Comparison of ENCODE assay signal across 24 cellular contexts in the genomic region with DNA sequence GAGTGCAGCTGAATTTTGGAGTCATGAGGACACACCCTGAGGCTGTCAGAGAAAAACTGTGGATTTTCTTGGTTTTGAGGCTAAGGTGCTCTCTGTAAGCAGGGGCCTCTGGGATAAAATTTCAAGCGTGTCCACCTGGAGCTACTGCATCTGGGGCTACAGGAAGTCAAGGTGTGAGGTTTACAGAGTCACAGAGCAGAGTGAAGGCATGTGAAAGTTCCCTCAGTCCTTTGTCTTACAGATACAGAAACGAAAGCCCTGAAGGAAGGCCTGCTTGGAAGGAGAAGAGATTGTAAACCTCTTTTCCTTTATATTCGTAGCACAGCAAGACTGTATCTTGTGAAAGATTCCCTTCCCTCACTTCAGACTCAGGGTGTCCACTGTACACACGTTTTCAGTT.
"Had no signal": no experiment of that assay in that cellular context is flagged by ENCODE, and none has a peak within 500 bp of the region (broad histone marks: within the 10 kb centered on the region; RNA-seq: fewer than 3 reads in every experiment).

No MANE protein-coding gene starts in this region.

- H3K27me3 ChIP-seq: esophagus squamous epithelium, gastroesophageal sphincter, neutrophil, sigmoid colon, testis, tibial nerve had no signal

- FAIRE-seq: colon, kidney had no signal

- ATAC-seq: effector memory CD8-positive, alpha-beta T cell; gastroesophageal sphincter; left colon; left ventricle myocardium superior; stimulated activated naive B cell treated with anti-CD40 and anti-IgM and Interleukin-4, amounts not matched to agents 10 μg/mL and 1 μg/mL and 100 μg/mL, for 72 hours; stimulated activated naive CD8-positive, alpha-beta T cell treated with anti-CD3 and anti-CD28 coated beads, Interleukin-15, amount 100 ng/mL, for 72 hours had no signal

- H3K4me1 ChIP-seq: esophagus squamous epithelium, gastroesophageal sphincter, sigmoid colon, testis, tibial nerve had no signal

- H3K27me3 Mint-ChIP-seq: dendritic cell treated with granulocyte-macrophage colony-stimulating factor and Interleukin-4, amounts not matched to agents 40 ng/mL and 50 ng/mL, for 4 days; stimulated activated naive CD8-positive, alpha-beta T cell treated with anti-CD3 and anti-CD28 coated beads, Interleukin-15, amount 100 ng/mL, for 72 hours had no signal

- H3K9me3 Mint-ChIP-seq: dendritic cell treated with granulocyte-macrophage colony-stimulating factor and Interleukin-4, amounts not matched to agents 40 ng/mL and 50 ng/mL, for 4 days; effector memory CD8-positive, alpha-beta T cell; naive B cell; nephron; stimulated activated naive B cell treated with anti-CD40 and anti-IgM and Interleukin-4, amounts not matched to agents 10 μg/mL and 1 μg/mL and 100 μg/mL, for 72 hours; stimulated activated naive CD8-positive, alpha-beta T cell treated with anti-CD3 and anti-CD28 coated beads, Interleukin-15, amount 100 ng/mL, for 72 hours had no signal

- H3K36me3 Mint-ChIP-seq: naive B cell; stimulated activated naive B cell treated with anti-CD40 and anti-IgM and Interleukin-4, amounts not matched to agents 10 μg/mL and 1 μg/mL and 100 μg/mL, for 72 hours had no signal

- DNase-seq: effector memory CD8-positive, alpha-beta T cell; esophagus squamous epithelium; foreskin fibroblast; kidney; left colon; left ventricle myocardium superior; mesenchymal stem cell; naive B cell; posterior cingulate gyrus; sigmoid colon; stimulated activated CD4-positive, alpha-beta T cell treated with anti-CD3 and anti-CD28 coated beads, Interleukin-2, amount 100 ng/mL, for 24 hours; stimulated activated CD4-positive, alpha-beta T cell treated with anti-CD3 and anti-CD28 coated beads, Interleukin-4, amount 100 ng/mL, for 4 hours; stimulated activated naive B cell treated with anti-CD40 and anti-IgM and Interleukin-4, amounts not matched to agents 10 μg/mL and 1 μg/mL and 100 μg/mL, for 72 hours; stimulated activated naive CD8-positive, alpha-beta T cell treated with anti-CD3 and anti-CD28 coated beads, Interleukin-15, amount 100 ng/mL, for 72 hours; testis had no signal

- H3K4me3 ChIP-seq: esophagus squamous epithelium, gastroesophageal sphincter, lung, sigmoid colon, skin epidermis, testis, tibial nerve had no signal

- H3K27ac ChIP-seq: epithelial cell of prostate, esophagus squamous epithelium, gastroesophageal sphincter, neutrophil, sigmoid colon, skin epidermis, testis, tibial nerve had no signal

- H3K4me1 Mint-ChIP-seq: nephron; stimulated activated naive CD8-positive, alpha-beta T cell treated with anti-CD3 and anti-CD28 coated beads, Interleukin-15, amount 100 ng/mL, for 72 hours had no signal

- H3K9me3 ChIP-seq: esophagus squamous epithelium, gastroesophageal sphincter, neutrophil, sigmoid colon, testis, tibial nerve had no signal

- H3K36me3 ChIP-seq: esophagus squamous epithelium, gastroesophageal sphincter, neutrophil, sigmoid colon, tibial nerve had no signal

- H3K4me3 Mint-ChIP-seq: dendritic cell treated with granulocyte-macrophage colony-stimulating factor and Interleukin-4, amounts not matched to agents 40 ng/mL and 50 ng/mL, for 4 days; effector memory CD8-positive, alpha-beta T cell; naive B cell; nephron; stimulated activated naive B cell treated with anti-CD40 and anti-IgM and Interleukin-4, amounts not matched to agents 10 μg/mL and 1 μg/mL and 100 μg/mL, for 72 hours; stimulated activated naive CD8-positive, alpha-beta T cell treated with anti-CD3 and anti-CD28 coated beads, Interleukin-15, amount 100 ng/mL, for 72 hours had no signal

- H3K27ac Mint-ChIP-seq: dendritic cell treated with granulocyte-macrophage colony-stimulating factor and Interleukin-4, amounts not matched to agents 40 ng/mL and 50 ng/mL, for 4 days; effector memory CD8-positive, alpha-beta T cell; stimulated activated naive B cell treated with anti-CD40 and anti-IgM and Interleukin-4, amounts not matched to agents 10 μg/mL and 1 μg/mL and 100 μg/mL, for 72 hours had no signal
